Comparison of ENCODE assay signal across 1 cellular context in genomic region chr5:129448654-129449053, GRCh38.
TF ChIP-seq lines count a peak whose summit lies in the region.

No MANE protein-coding gene starts in this region.

TF ChIP-seq in HEK293, 187 proteins besides CTCF, POLR2A, EP300 and RAD21 (continued from another document):
- TF ChIP-seq, protein P1, sequence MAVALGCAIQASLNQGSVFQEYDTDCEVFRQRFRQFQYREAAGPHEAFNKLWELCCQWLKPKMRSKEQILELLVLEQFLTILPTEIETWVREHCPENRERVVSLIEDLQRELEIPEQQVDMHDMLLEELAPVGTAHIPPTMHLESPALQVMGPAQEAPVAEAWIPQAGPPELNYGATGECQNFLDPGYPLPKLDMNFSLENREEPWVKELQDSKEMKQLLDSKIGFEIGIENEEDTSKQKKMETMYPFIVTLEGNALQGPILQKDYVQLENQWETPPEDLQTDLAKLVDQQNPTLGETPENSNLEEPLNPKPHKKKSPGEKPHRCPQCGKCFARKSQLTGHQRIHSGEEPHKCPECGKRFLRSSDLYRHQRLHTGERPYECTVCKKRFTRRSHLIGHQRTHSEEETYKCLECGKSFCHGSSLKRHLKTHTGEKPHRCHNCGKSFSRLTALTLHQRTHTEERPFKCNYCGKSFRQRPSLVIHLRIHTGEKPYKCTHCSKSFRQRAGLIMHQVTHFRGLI (tag by site-specific recombination; IDR thresholded peaks at IDR 0.05) = no peak
